24 cellular contexts compared by ENCODE assay signal in genomic region chr3:119485563-119485962, GRCh38. TPM values are rescaled to one million over a fixed set of nuclear protein-coding genes. Genes with fewer than 3 reads are reported as not detected.
DNase-seq lines count a peak whose midpoint lies in the region; ATAC-seq lines count a peak whose summit lies in the region.
"Had no signal": no experiment of that assay in that cellular context is flagged by ENCODE, and none has a peak within 500 bp of the region (broad histone marks: within the 10 kb centered on the region; RNA-seq: fewer than 3 reads in every experiment).

No MANE protein-coding gene starts in this region.

- H3K4me1 ChIP-seq in right cardiac atrium (ENCODE audit: control insufficient read depth, insufficient read depth, low read length): no peaks in the 10 kb centered on the region
- H3K4me1 ChIP-seq: A549; BE2C; BLaER1 treated with 17β-estradiol and CSF1 and Interleukin-3, amounts not matched to agents 10 nM and 100 nM had no signal

- ATAC-seq in Right ventricle myocardium superior (ENCODE audit: poor library complexity) (peak; percentile 88), right cardiac atrium (peak; percentile 66 to 84)
- ATAC-seq in stimulated activated memory B cell treated with anti-CD40 and anti-IgM and Interleukin-4, amounts not matched to agents 10 μg/mL and 1 μg/mL and 100 μg/mL, for 72 hours: no peak
- ATAC-seq: A549, GM12878 had no signal

- intact Hi-C loops in Right ventricle myocardium superior (cut with DNase I) (no loop called here), cardiac septum (cut with DNase I) (no loop called here), right cardiac atrium (cut with DNase I) (no loop called here)

- H3K27me3 ChIP-seq in right cardiac atrium (ENCODE audit: control insufficient read depth, insufficient read depth): no peaks in the 10 kb centered on the region
- H3K27me3 ChIP-seq: BE2C; BLaER1 treated with 17β-estradiol and CSF1 and Interleukin-3, amounts not matched to agents 10 nM and 100 nM had no signal

- H3K4me3 Mint-ChIP-seq in activated naive CD4-positive, alpha-beta T cell treated with anti-CD3 and anti-CD28 coated beads, Interleukin-2, amount 50 U/mL, for 24 hours: no peak overlapping the region
- H3K4me3 Mint-ChIP-seq in stimulated activated memory B cell treated with anti-CD40 and anti-IgM and Interleukin-4, amounts not matched to agents 10 μg/mL and 1 μg/mL and 100 μg/mL, for 72 hours: no peak overlapping the region
- H3K4me3 Mint-ChIP-seq: CD14-positive monocyte; CD4-positive, alpha-beta T cell; CD8-positive, alpha-beta memory T cell had no signal

- peaks cover 7% of the 10 kb centered on the region for H3K36me3 Mint-ChIP-seq in activated naive CD4-positive, alpha-beta T cell treated with anti-CD3 and anti-CD28 coated beads, Interleukin-2, amount 50 U/mL, for 24 hours
- H3K36me3 Mint-ChIP-seq in stimulated activated memory B cell treated with anti-CD40 and anti-IgM and Interleukin-4, amounts not matched to agents 10 μg/mL and 1 μg/mL and 100 μg/mL, for 72 hours: peaks cover 56% of the 10 kb centered on the region

- H3K4me1 Mint-ChIP-seq in activated naive CD4-positive, alpha-beta T cell treated with anti-CD3 and anti-CD28 coated beads, Interleukin-2, amount 50 U/mL, for 24 hours: no peaks in the 10 kb centered on the region
- H3K4me1 Mint-ChIP-seq in stimulated activated memory B cell treated with anti-CD40 and anti-IgM and Interleukin-4, amounts not matched to agents 10 μg/mL and 1 μg/mL and 100 μg/mL, for 72 hours: peaks cover 8% of the 10 kb centered on the region
- H3K4me1 Mint-ChIP-seq: CD14-positive monocyte; CD8-positive, alpha-beta memory T cell had no signal

- H3K27ac Mint-ChIP-seq in activated naive CD4-positive, alpha-beta T cell treated with anti-CD3 and anti-CD28 coated beads, Interleukin-2, amount 50 U/mL, for 24 hours: peak overlapping the region; percentile 24
- no peak overlapping the region for H3K27ac Mint-ChIP-seq in stimulated activated memory B cell treated with anti-CD40 and anti-IgM and Interleukin-4, amounts not matched to agents 10 μg/mL and 1 μg/mL and 100 μg/mL, for 72 hours
- H3K27ac Mint-ChIP-seq: CD14-positive monocyte; CD4-positive, alpha-beta T cell had no signal

- WGBS in right cardiac atrium: 81% methylated on average over 2 of the region's 2 CpGs

- H3K9me3 ChIP-seq in right cardiac atrium (ENCODE audit: control insufficient read depth, low read length): no peaks in the 10 kb centered on the region
- H3K9me3 ChIP-seq: A549; BE2C; BLaER1 treated with 17β-estradiol and CSF1 and Interleukin-3, amounts not matched to agents 10 nM and 100 nM had no signal

- DNase-seq in activated naive CD4-positive, alpha-beta T cell (lab: John Stamatoyannopoulos, UW): no peak
- no peak for DNase-seq in Right ventricle myocardium superior
- no peak for DNase-seq in cardiac septum (ENCODE audit: low spot score)
- DNase-seq in right cardiac atrium: no peak
- no peak for DNase-seq in NCI-H510A (lab: John Stamatoyannopoulos, UW)
- DNase-seq: 8988T; ACHN; AML-193; BE2C; CD4-positive, alpha-beta T cell; CD8-positive, alpha-beta memory T cell; DMS 273 treated with DMSO at 0.1 percent for 48 hours; DMS79; EL; GDM1; GM23248; H7; HCEC 1CT had no signal

- no peaks in the 10 kb centered on the region for H3K9me3 Mint-ChIP-seq in activated naive CD4-positive, alpha-beta T cell treated with anti-CD3 and anti-CD28 coated beads, Interleukin-2, amount 50 U/mL, for 24 hours
- H3K9me3 Mint-ChIP-seq in stimulated activated memory B cell treated with anti-CD40 and anti-IgM and Interleukin-4, amounts not matched to agents 10 μg/mL and 1 μg/mL and 100 μg/mL, for 72 hours: no peaks in the 10 kb centered on the region
- H3K9me3 Mint-ChIP-seq: CD14-positive monocyte; CD4-positive, alpha-beta T cell; CD8-positive, alpha-beta memory T cell had no signal

- no peaks in the 10 kb centered on the region for H3K27me3 Mint-ChIP-seq in activated naive CD4-positive, alpha-beta T cell treated with anti-CD3 and anti-CD28 coated beads, Interleukin-2, amount 50 U/mL, for 24 hours
- no peaks in the 10 kb centered on the region for H3K27me3 Mint-ChIP-seq in stimulated activated memory B cell treated with anti-CD40 and anti-IgM and Interleukin-4, amounts not matched to agents 10 μg/mL and 1 μg/mL and 100 μg/mL, for 72 hours
- H3K27me3 Mint-ChIP-seq: CD4-positive, alpha-beta T cell had no signal

- no peak overlapping the region for H3K4me3 ChIP-seq in right cardiac atrium (ENCODE audit: low read length)
- H3K4me3 ChIP-seq: A549; BLaER1 treated with 17β-estradiol and CSF1 and Interleukin-3, amounts not matched to agents 10 nM and 100 nM; GM12878; GM23248 had no signal

- no peak overlapping the region for H3K27ac ChIP-seq in right cardiac atrium (ENCODE audit: low read length)
- H3K27ac ChIP-seq: A549; BLaER1 treated with 17β-estradiol and CSF1 and Interleukin-3, amounts not matched to agents 10 nM and 100 nM; GM23248 had no signal

RNA-seq across cellular contexts. Expression of gene TIMMDC1, which starts 12.8 kb away (rescaled TPM):
- total RNA-seq in Right ventricle myocardium superior (331 TPM), cardiac septum (211 TPM), right cardiac atrium (100 to 1,000 TPM; 205 to 254 (median 232) TPM)
- 146 TPM for polyA plus RNA-seq in right cardiac atrium

RNA-seq across cellular contexts. Expression of gene POGLUT1, which starts 16.8 kb away (rescaled TPM):
- total RNA-seq in Right ventricle myocardium superior: 4.6 TPM
- 4.9 TPM for total RNA-seq in cardiac septum
- total RNA-seq in right cardiac atrium: 10 to 100 TPM in 1 of 4 donors, 1 to 10 TPM in 3; 5.9 to 14.1 (median 7.6) TPM
- 4.5 TPM for polyA plus RNA-seq in right cardiac atrium

RNA-seq across cellular contexts. Expression of gene TMEM39A, which starts 22.1 kb away (rescaled TPM):
- total RNA-seq in Right ventricle myocardium superior (15.0 TPM), cardiac septum (18.3 TPM), right cardiac atrium (10 to 100 TPM; 18.4 to 36.0 (median 24.3) TPM)
- polyA plus RNA-seq in right cardiac atrium: 6.7 TPM
